ENCODE assay signal across 27 cellular contexts in the genomic region with DNA sequence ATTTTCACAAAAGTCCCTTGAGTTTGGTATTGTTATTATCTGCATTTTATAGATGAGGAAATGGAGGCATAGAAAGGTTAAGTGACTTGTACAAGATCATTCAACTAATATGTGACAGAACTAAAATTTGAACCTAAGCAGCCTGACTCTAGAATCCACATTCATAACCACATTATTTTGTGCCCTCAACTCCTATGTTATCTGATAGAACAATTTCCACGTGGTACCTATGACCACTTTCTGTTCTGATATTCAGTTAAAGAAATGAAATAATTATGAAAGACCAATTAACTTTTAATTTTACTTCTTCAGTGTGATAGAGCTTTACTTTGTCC.
"Had no signal": no experiment of that assay in that cellular context is flagged by ENCODE, and none has a peak within 500 bp of the region (broad histone marks: within the 10 kb centered on the region; RNA-seq: fewer than 3 reads in every experiment).

No MANE protein-coding gene starts in this region.

- H3K4me2 ChIP-seq: KMS-11 had no signal

- H3K4me3 ChIP-seq: adrenal gland, breast epithelium, SJSA1 had no signal

- H3K9ac ChIP-seq: KMS-11 had no signal

- DNase-seq: activated CD4-positive, alpha-beta T cell treated with anti-CD3 and anti-CD28 coated beads for 36 hours; activated CD8-positive, alpha-beta memory T cell treated with anti-CD3 and anti-CD28 coated beads, Interleukin-2, amount 50 U/mL, for 4 hours; activated CD8-positive, alpha-beta T cell treated with anti-CD3 and anti-CD28 coated beads for 36 hours; activated naive CD4-positive, alpha-beta T cell treated with anti-CD3 and anti-CD28 coated beads, Interleukin-2, amount 50 U/mL, for 16 hours; activated naive CD8-positive, alpha-beta T cell treated with anti-CD3 and anti-CD28 coated beads, Interleukin-2, amount 10 ng/mL, durations not matched to agents 7 days and 5 days; activated T-cell treated with anti-CD3 and anti-CD28 coated beads, Interleukin-2, amount 50 U/mL, for 72 hours; adrenal gland; anterior cingulate cortex; central memory CD4-positive, alpha-beta T cell; MM.1S; NCI-H1105; NCI-H1436; NCI-H1694 treated with DMSO at 0.1 percent for 48 hours; NCI-H2029 treated with DMSO at 0.1 percent for 48 hours; NCI-H345; NCI-H510A; NK-92 treated with Interleukin-12 subunit alpha and Interleukin-12 subunit beta, amount 100 ng/mL, for 24 hours; OCI-M1; SHP77; T-helper 17 cell; T-helper 9 cell; WERI-Rb-1 had no signal

- H3K36me3 ChIP-seq: breast epithelium had no signal

- H3K4me1 ChIP-seq: breast epithelium had no signal

- ATAC-seq: activated CD4-positive, alpha-beta T cell treated with anti-CD3 and anti-CD28 coated beads for 36 hours; activated CD8-positive, alpha-beta T cell treated with anti-CD3 and anti-CD28 coated beads for 36 hours; activated T-cell treated with anti-CD3 and anti-CD28 coated beads, Interleukin-2, amount 50 U/mL, for 72 hours; Panc1; T-helper 17 cell had no signal

- H3K27me3 ChIP-seq: adrenal gland, breast epithelium, SJSA1 had no signal

- H3K27ac ChIP-seq: adrenal gland, breast epithelium, KMS-11, RWPE1, WERI-Rb-1 had no signal

- H3K9me3 ChIP-seq: breast epithelium, SJSA1 had no signal
